ENCODE assay signal across 21 cellular contexts in the genomic region with DNA sequence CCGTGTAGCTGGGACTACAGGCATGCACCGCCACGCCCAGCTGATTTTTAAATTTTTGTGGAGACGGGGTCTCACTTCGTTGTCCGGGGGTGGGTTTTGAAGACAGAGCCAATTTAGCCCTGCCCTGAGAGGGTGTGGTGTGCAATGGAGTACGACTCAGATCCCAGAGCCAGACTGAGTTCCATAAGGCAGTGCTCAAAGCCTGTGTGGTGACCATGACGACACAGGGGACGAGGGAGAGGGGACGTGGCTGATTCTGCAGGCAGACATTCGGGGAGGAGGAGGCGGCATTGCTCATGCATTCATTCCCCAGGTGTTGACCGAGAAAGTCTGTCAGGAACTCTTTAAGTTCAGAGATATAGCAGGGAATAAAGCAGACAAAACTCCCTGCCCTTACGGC.
DNase-seq lines count a peak whose midpoint lies in the region; ATAC-seq and TF ChIP-seq lines count a peak whose summit lies in the region.
"Had no signal": no experiment of that assay in that cellular context is flagged by ENCODE, and none has a peak within 500 bp of the region (broad histone marks: within the 10 kb centered on the region; RNA-seq: fewer than 3 reads in every experiment).

No MANE protein-coding gene starts in this region.

- H3K9me3 ChIP-seq in left ventricle myocardium inferior (replicated peaks) (no peaks in the 10 kb centered on the region), fibroblast of lung (ENCODE audit: control insufficient read depth, insufficient read depth, low read depth, low read length) (no peaks in the 10 kb centered on the region), osteoblast (ENCODE audit: low read depth, low read length) (no peaks in the 10 kb centered on the region), colonic mucosa (no peaks in the 10 kb centered on the region)
- H3K9me3 ChIP-seq: A549 had no signal

- H3K4me1 Mint-ChIP-seq in immature natural killer cell: peaks cover 87 to 95% of the 10 kb centered on the region in 2 donors

- H3K79me2 ChIP-seq in fibroblast of lung (ENCODE audit: control insufficient read depth, insufficient read depth, low read length): peaks cover 60% of the 10 kb centered on the region
- H3K79me2 ChIP-seq in osteoblast (ENCODE audit: insufficient read depth, low read length): peaks cover 83% of the 10 kb centered on the region

- H3K27ac ChIP-seq in left ventricle myocardium inferior (replicated peaks) (peak overlapping the region; percentile 99), fibroblast of lung (ENCODE audit: insufficient read depth, low read length) (peak overlapping the region; percentile 83), osteoblast (ENCODE audit: low read depth, low read length) (peak overlapping the region; percentile 96), colonic mucosa (no peak overlapping the region)

- DNase-seq in left ventricle myocardium inferior (no peak), Right ventricle myocardium superior (no peak), fibroblast of lung (ENCODE audit: low read depth in 2 of 2) (peak in 1 of 2 donors; percentile 54), osteoblast (ENCODE audit: insufficient read length, low spot score, missing footprints) (no peak), NCI-H526 (lab: John Stamatoyannopoulos, UW) (no peak), immature natural killer cell (no peak), NCI-H146 (lab: John Stamatoyannopoulos, UW) (no peak), colonic mucosa (no peak)
- DNase-seq: activated CD8-positive, alpha-beta memory T cell treated with anti-CD3 and anti-CD28 coated beads, Interleukin-2, amount 50 U/mL, for 48 hours; CD4-positive, CD25-positive, alpha-beta regulatory T cell; effector CD8-positive, alpha-beta T cell; GDM1; glutamatergic neuron; GOT3; NCI-H1092 treated with DMSO at 0.1 percent for 48 hours; NCI-H510A; retina; SHP77; trophoblast cell had no signal

- H3K9ac ChIP-seq in fibroblast of lung (ENCODE audit: insufficient read depth, low read length) (no peak overlapping the region), colonic mucosa (ENCODE audit: low read depth in 2 of 2, low read length in 2 of 2) (no peak overlapping the region)

- H4K20me1 ChIP-seq in fibroblast of lung (ENCODE audit: control insufficient read depth, extremely low read depth, insufficient read depth, low read length) (no peaks in the 10 kb centered on the region), osteoblast (ENCODE audit: insufficient read depth, low read length) (peaks cover 11% of the 10 kb centered on the region)

- no peak overlapping the region for H2AFZ ChIP-seq in fibroblast of lung (ENCODE audit: low read length)
- H2AFZ ChIP-seq in osteoblast (ENCODE audit: low read length): no peak overlapping the region

- H3K36me3 ChIP-seq in left ventricle myocardium inferior (peaks cover 35% of the 10 kb centered on the region), fibroblast of lung (ENCODE audit: control insufficient read depth, insufficient read depth, low read length) (peaks cover 31% of the 10 kb centered on the region), osteoblast (ENCODE audit: insufficient read depth, low read length) (peaks cover 27% of the 10 kb centered on the region), colonic mucosa (no peaks in the 10 kb centered on the region)

- H3K4me2 ChIP-seq in fibroblast of lung (ENCODE audit: extremely low read depth, insufficient read depth, low read length) (no peak overlapping the region), osteoblast (ENCODE audit: insufficient read depth, low read length) (no peak overlapping the region)
- H3K4me2 ChIP-seq: A549 had no signal

- H3K4me3 ChIP-seq in left ventricle myocardium inferior (no peak overlapping the region), fibroblast of lung (replicated peaks in 1 of 4; ENCODE audit: control extremely low read depth in 1 of 4, insufficient read depth in 1 of 4, low read depth in 3 of 4, low read length in 4 of 4) (no peak overlapping the region), osteoblast (ENCODE audit: insufficient read depth, low read length) (no peak overlapping the region), colonic mucosa (no peak overlapping the region)
- H3K4me3 ChIP-seq: A549 had no signal

- no peak for ATAC-seq in Right ventricle myocardium superior (ENCODE audit: poor library complexity)
- ATAC-seq: A549; stimulated activated memory B cell treated with anti-CD40 and anti-IgM and Interleukin-4, amounts not matched to agents 10 μg/mL and 1 μg/mL and 100 μg/mL, for 72 hours had no signal

- H3K27me3 ChIP-seq in left ventricle myocardium inferior (ENCODE audit: low read depth) (no peaks in the 10 kb centered on the region), fibroblast of lung (ENCODE audit: control insufficient read depth, insufficient read depth, low read length) (no peaks in the 10 kb centered on the region), osteoblast (ENCODE audit: insufficient read depth, low read length) (no peaks in the 10 kb centered on the region), colonic mucosa (no peaks in the 10 kb centered on the region)

- H3K27ac Mint-ChIP-seq in immature natural killer cell: peak overlapping the region in 3 of 6 donors; percentile 10 to 45 (median 22)
- H3K27ac Mint-ChIP-seq: stimulated activated memory B cell treated with anti-CD40 and anti-IgM and Interleukin-4, amounts not matched to agents 10 μg/mL and 1 μg/mL and 100 μg/mL, for 72 hours had no signal

- H3K36me3 Mint-ChIP-seq in immature natural killer cell: peaks cover 0 to 29% (median 18%) of the 10 kb centered on the region in 3 donors

- H3K9me3 Mint-ChIP-seq in immature natural killer cell: no peaks in the 10 kb centered on the region
- H3K9me3 Mint-ChIP-seq: stimulated activated memory B cell treated with anti-CD40 and anti-IgM and Interleukin-4, amounts not matched to agents 10 μg/mL and 1 μg/mL and 100 μg/mL, for 72 hours had no signal

- H3K4me3 Mint-ChIP-seq in immature natural killer cell: peak overlapping the region in 1 of 5 donors; percentile 24
- H3K4me3 Mint-ChIP-seq: CD4-positive, CD25-positive, alpha-beta regulatory T cell; stimulated activated memory B cell treated with anti-CD40 and anti-IgM and Interleukin-4, amounts not matched to agents 10 μg/mL and 1 μg/mL and 100 μg/mL, for 72 hours had no signal

- peaks cover 2 to 7% (median 4%) of the 10 kb centered on the region in 3 donors for H3K27me3 Mint-ChIP-seq in immature natural killer cell (ENCODE audit: low read depth in 3 of 3)

- TF ChIP-seq CTCF in left ventricle myocardium inferior (IDR thresholded peaks at IDR 0.05; ENCODE audit: borderline replicate concordance) (no peak), fibroblast of lung (conservative IDR thresholded peaks at IDR 0.05 in 1 of 2, IDR thresholded peaks at IDR 0.05 in 1 of 2; ENCODE audit: low read depth in 1 of 2, low read length in 2 of 2) (no peak), osteoblast (IDR thresholded peaks at IDR 0.05; ENCODE audit: extremely low read depth, low read depth, low read length) (no peak), colonic mucosa (IDR thresholded peaks at IDR 0.05) (no peak)

- H3K4me1 ChIP-seq in left ventricle myocardium inferior: peaks cover 100% of the 10 kb centered on the region
- peaks cover 67% of the 10 kb centered on the region for H3K4me1 ChIP-seq in fibroblast of lung (ENCODE audit: control insufficient read depth, extremely low read depth, insufficient read depth, low read length)
- peaks cover 76% of the 10 kb centered on the region for H3K4me1 ChIP-seq in osteoblast (ENCODE audit: insufficient read depth, low read length)
- H3K4me1 ChIP-seq in colonic mucosa: peaks cover 14% of the 10 kb centered on the region

- intact Hi-C loops in left ventricle myocardium inferior (cut with micrococcal nuclease): no loop called here
- intact Hi-C loops in Right ventricle myocardium superior (cut with DNase I): no loop called here
- intact Hi-C loops in colonic mucosa (cut with DNase I): no loop called here
